ENCODE assay signal across 1 cellular context in the genomic region with DNA sequence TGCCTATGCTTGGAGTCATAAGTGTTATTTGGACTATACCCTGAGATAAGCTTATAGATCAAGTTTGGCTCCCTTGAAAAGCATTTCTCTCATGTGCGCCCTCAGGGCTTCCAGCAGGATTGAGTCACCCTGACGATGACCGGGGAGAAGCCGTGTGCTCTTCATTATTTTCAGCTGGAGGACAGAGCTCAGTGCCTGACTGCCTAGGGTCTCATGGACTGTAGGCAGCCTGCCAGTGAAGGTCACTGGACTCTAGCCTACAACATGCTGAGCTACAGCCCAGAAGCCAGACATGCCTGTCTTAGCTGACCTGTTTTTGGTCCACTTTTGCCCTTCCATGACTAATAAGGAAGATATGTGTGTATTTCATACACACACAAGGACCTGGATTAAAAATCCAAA.
A peak's percentile ranks its signal among the peaks of the same experiment; 100 is the strongest.
TF ChIP-seq lines count a peak whose summit lies in the region.

No MANE protein-coding gene starts in this region.

TF ChIP-seq in A549, 52 proteins besides CTCF, POLR2A, EP300 and RAD21 (continued from another document):
- TF ChIP-seq FOSL2 (IDR thresholded peaks at IDR 0.05) (no peak), FOSL2 (CRISPR knock-in tag; IDR thresholded peaks at IDR 0.05) (peak; percentile 24; the same call in 1 of the 2 replicates), SREBF2 (IDR thresholded peaks at IDR 0.05) (no peak), JUN (IDR thresholded peaks at IDR 0.05) (no peak), MAZ (IDR thresholded peaks at IDR 0.05; ENCODE audit: borderline replicate concordance, low read depth, low read length) (no peak), HMGXB4 (CRISPR knock-in tag; IDR thresholded peaks at IDR 0.05; ENCODE audit: borderline replicate concordance) (no peak), TP53 (CRISPR knock-in tag; IDR thresholded peaks at IDR 0.05) (no peak), KDM5A (IDR thresholded peaks at IDR 0.05) (no peak)
- TF ChIP-seq, protein P1, sequence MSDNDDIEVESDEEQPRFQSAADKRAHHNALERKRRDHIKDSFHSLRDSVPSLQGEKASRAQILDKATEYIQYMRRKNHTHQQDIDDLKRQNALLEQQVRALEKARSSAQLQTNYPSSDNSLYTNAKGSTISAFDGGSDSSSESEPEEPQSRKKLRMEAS (IDR thresholded peaks at IDR 0.05), result peak; percentile 55
